Comparison of ENCODE assay signal across 2 cellular contexts in genomic region chrX:18146954-18147353, GRCh38.
TF ChIP-seq lines count a peak whose summit lies in the region.

No MANE protein-coding gene starts in this region.

TF ChIP-seq in Ishikawa, 13 proteins besides CTCF, POLR2A, EP300 and RAD21 (continued from another document):
- TF ChIP-seq, protein P1, sequence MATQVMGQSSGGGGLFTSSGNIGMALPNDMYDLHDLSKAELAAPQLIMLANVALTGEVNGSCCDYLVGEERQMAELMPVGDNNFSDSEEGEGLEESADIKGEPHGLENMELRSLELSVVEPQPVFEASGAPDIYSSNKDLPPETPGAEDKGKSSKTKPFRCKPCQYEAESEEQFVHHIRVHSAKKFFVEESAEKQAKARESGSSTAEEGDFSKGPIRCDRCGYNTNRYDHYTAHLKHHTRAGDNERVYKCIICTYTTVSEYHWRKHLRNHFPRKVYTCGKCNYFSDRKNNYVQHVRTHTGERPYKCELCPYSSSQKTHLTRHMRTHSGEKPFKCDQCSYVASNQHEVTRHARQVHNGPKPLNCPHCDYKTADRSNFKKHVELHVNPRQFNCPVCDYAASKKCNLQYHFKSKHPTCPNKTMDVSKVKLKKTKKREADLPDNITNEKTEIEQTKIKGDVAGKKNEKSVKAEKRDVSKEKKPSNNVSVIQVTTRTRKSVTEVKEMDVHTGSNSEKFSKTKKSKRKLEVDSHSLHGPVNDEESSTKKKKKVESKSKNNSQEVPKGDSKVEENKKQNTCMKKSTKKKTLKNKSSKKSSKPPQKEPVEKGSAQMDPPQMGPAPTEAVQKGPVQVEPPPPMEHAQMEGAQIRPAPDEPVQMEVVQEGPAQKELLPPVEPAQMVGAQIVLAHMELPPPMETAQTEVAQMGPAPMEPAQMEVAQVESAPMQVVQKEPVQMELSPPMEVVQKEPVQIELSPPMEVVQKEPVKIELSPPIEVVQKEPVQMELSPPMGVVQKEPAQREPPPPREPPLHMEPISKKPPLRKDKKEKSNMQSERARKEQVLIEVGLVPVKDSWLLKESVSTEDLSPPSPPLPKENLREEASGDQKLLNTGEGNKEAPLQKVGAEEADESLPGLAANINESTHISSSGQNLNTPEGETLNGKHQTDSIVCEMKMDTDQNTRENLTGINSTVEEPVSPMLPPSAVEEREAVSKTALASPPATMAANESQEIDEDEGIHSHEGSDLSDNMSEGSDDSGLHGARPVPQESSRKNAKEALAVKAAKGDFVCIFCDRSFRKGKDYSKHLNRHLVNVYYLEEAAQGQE (IDR thresholded peaks at IDR 0.05; ENCODE audit: low read depth), result peak; percentile 85

TF ChIP-seq in HepG2, 621 proteins besides CTCF, POLR2A, EP300 and RAD21:
- TF ChIP-seq HMGXB3 (CRISPR knock-in tag; IDR thresholded peaks at IDR 0.05; ENCODE audit: borderline replicate concordance), result 0 out of 2 replicates have a peak, but pooled peaks have one; percentile 35
- no peak for TF ChIP-seq ZNF572 (CRISPR knock-in tag; IDR thresholded peaks at IDR 0.05)
- TF ChIP-seq, protein P1 (IDR thresholded peaks at IDR 0.05; ENCODE audit: borderline replicate concordance in 1 of 2, low read depth in 1 of 2, low read length in 2 of 2), result peak; percentile 69 to 95
- TF ChIP-seq MIER2 (CRISPR knock-in tag; IDR thresholded peaks at IDR 0.05), result peak; percentile 95
- TF ChIP-seq NFE2L2 (IDR thresholded peaks at IDR 0.05; ENCODE audit: low read length), result no peak
